In the genomic region with DNA sequence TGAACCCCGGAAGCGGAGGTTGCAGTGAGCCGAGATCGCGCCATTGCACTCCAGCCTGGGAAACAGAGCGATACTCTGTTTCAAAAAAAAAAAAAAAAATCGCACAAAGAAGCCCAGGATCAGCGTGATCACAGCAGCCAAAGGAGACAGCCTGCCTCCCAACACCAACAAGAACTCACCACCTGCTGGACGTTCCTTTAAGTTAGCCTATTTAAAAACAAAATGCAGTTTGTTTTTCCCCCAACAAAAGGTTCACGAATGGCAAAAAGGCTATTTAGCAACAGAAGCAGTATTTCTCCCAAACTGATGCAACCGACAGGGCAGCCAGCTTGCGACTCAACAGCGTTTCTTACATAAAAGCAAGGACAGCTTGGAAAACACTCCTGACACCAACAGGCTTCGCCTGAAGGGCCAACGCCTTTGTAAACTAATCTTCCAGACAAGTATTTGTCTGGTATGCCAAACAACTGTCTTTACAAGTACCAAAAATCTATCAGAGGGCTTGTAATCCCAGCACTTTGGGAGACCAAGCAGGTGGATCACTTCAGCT, we compare ENCODE assay signal across 19 cellular contexts. TPM values are rescaled to one million over a fixed set of nuclear protein-coding genes. Genes with fewer than 3 reads are reported as not detected.
A peak's percentile ranks its signal among the peaks of the same experiment; 100 is the strongest.
DNase-seq lines count a peak whose midpoint lies in the region; ATAC-seq, FAIRE-seq and TF ChIP-seq lines count a peak whose summit lies in the region.
"Had no signal": no experiment of that assay in that cellular context is flagged by ENCODE, and none has a peak within 500 bp of the region (broad histone marks: within the 10 kb centered on the region; RNA-seq: fewer than 3 reads in every experiment).

No MANE protein-coding gene starts in this region.

- TF ChIP-seq POLR2A in erythroblast (IDR thresholded peaks at IDR 0.05; ENCODE audit: low read length): no peak

- H3K4me3 Mint-ChIP-seq in activated CD8-positive, alpha-beta T cell treated with anti-CD3 and anti-CD28 coated beads for 36 hours: no peak overlapping the region
- no peak overlapping the region for H3K4me3 Mint-ChIP-seq in activated CD8-positive, alpha-beta T cell treated with anti-CD3 and anti-CD28 coated beads, Interleukin-2, amount 10 ng/mL, durations not matched to agents 7 days and 5 days
- H3K4me3 Mint-ChIP-seq in astrocyte (ENCODE audit: unreplicated experiment): no peak overlapping the region

- no peak for ATAC-seq in activated CD8-positive, alpha-beta T cell treated with anti-CD3 and anti-CD28 coated beads for 36 hours
- no peak for ATAC-seq in activated CD8-positive, alpha-beta T cell treated with anti-CD3 and anti-CD28 coated beads, Interleukin-2, amount 10 ng/mL, durations not matched to agents 7 days and 5 days
- ATAC-seq in GM21717 (IDR thresholded peaks at IDR 0.05; ENCODE audit: unreplicated experiment): no peak
- ATAC-seq: sciatic nerve, SK-N-SH treated with all-trans-retinoic acid at 6 μM for 48 hours had no signal

- H3K27me3 Mint-ChIP-seq in activated CD8-positive, alpha-beta T cell treated with anti-CD3 and anti-CD28 coated beads for 36 hours: no peaks in the 10 kb centered on the region
- no peaks in the 10 kb centered on the region for H3K27me3 Mint-ChIP-seq in activated CD8-positive, alpha-beta T cell treated with anti-CD3 and anti-CD28 coated beads, Interleukin-2, amount 10 ng/mL, durations not matched to agents 7 days and 5 days (ENCODE audit: low read depth)
- H3K27me3 Mint-ChIP-seq in astrocyte (ENCODE audit: low read depth, unreplicated experiment): no peaks in the 10 kb centered on the region

- H3K9me3 ChIP-seq in astrocyte (ENCODE audit: insufficient read depth, low read depth, low read length): no peaks in the 10 kb centered on the region
- no peaks in the 10 kb centered on the region for H3K9me3 ChIP-seq in skeletal muscle satellite cell (replicated peaks; ENCODE audit: low read length)
- H3K9me3 ChIP-seq: tibial nerve had no signal

- H3K27ac ChIP-seq in astrocyte (ENCODE audit: low read depth, low read length): no peak overlapping the region
- H3K27ac ChIP-seq: C4-2B, tibial nerve had no signal

- POLR2A ChIA-PET in activated CD8-positive, alpha-beta T cell treated with anti-CD3 and anti-CD28 coated beads for 36 hours (lab: Charles Lee): interaction anchor here (0.7 to 1.6 kb wide), 3 partner anchors 11 to 47 kb away, joined by 3 read pairs; no protein-coding TSS in a partner anchor
- POLR2A ChIA-PET in activated CD8-positive, alpha-beta T cell treated with anti-CD3 and anti-CD28 coated beads, Interleukin-2, amount 10 ng/mL, durations not matched to agents 7 days and 5 days (lab: Charles Lee): no interaction called here

- CTCF ChIA-PET in activated CD8-positive, alpha-beta T cell treated with anti-CD3 and anti-CD28 coated beads for 36 hours (lab: Charles Lee): interaction anchor here (1.3 kb wide), 1 partner anchor 10 kb away, joined by 3 read pairs; no protein-coding TSS in a partner anchor
- CTCF ChIA-PET in activated CD8-positive, alpha-beta T cell treated with anti-CD3 and anti-CD28 coated beads, Interleukin-2, amount 10 ng/mL, durations not matched to agents 7 days and 5 days (lab: Charles Lee): no interaction called here

- H4K20me1 ChIP-seq in astrocyte (ENCODE audit: insufficient read depth, low read length): peaks cover 94% of the 10 kb centered on the region

- no peak for FAIRE-seq in astrocyte (lab: Jason Lieb, UNC)
- FAIRE-seq: GM19239 had no signal

- no peaks in the 10 kb centered on the region for H3K9me3 Mint-ChIP-seq in activated CD8-positive, alpha-beta T cell treated with anti-CD3 and anti-CD28 coated beads for 36 hours
- no peaks in the 10 kb centered on the region for H3K9me3 Mint-ChIP-seq in activated CD8-positive, alpha-beta T cell treated with anti-CD3 and anti-CD28 coated beads, Interleukin-2, amount 10 ng/mL, durations not matched to agents 7 days and 5 days (ENCODE audit: insufficient read depth)
- H3K9me3 Mint-ChIP-seq in astrocyte (ENCODE audit: unreplicated experiment): no peaks in the 10 kb centered on the region

- H3K4me3 ChIP-seq in astrocyte (ENCODE audit: insufficient read depth, low read depth, low read length) (no peak overlapping the region), skeletal muscle satellite cell (ENCODE audit: low read length) (peak overlapping the region; percentile 23)
- H3K4me3 ChIP-seq: tibial nerve had no signal

- intact Hi-C loops in activated CD8-positive, alpha-beta T cell treated with anti-CD3 and anti-CD28 coated beads for 36 hours (cut with micrococcal nuclease): no loop called here

- H3K79me2 ChIP-seq in astrocyte (ENCODE audit: insufficient read depth, low read length): peaks cover 100% of the 10 kb centered on the region

- H3K9ac ChIP-seq in astrocyte (ENCODE audit: low read length) (no peak overlapping the region), skeletal muscle satellite cell (ENCODE audit: low read depth, low read length) (peak overlapping the region; percentile 35)

- H3K27ac Mint-ChIP-seq in activated CD8-positive, alpha-beta T cell treated with anti-CD3 and anti-CD28 coated beads for 36 hours: peak overlapping the region; percentile 59
- no peak overlapping the region for H3K27ac Mint-ChIP-seq in activated CD8-positive, alpha-beta T cell treated with anti-CD3 and anti-CD28 coated beads, Interleukin-2, amount 10 ng/mL, durations not matched to agents 7 days and 5 days
- peak overlapping the region; percentile 78 for H3K27ac Mint-ChIP-seq in astrocyte (ENCODE audit: unreplicated experiment)

- peaks cover 54% of the 10 kb centered on the region for H3K36me3 Mint-ChIP-seq in activated CD8-positive, alpha-beta T cell treated with anti-CD3 and anti-CD28 coated beads for 36 hours (ENCODE audit: low read depth)
- peaks cover 63% of the 10 kb centered on the region for H3K36me3 Mint-ChIP-seq in activated CD8-positive, alpha-beta T cell treated with anti-CD3 and anti-CD28 coated beads, Interleukin-2, amount 10 ng/mL, durations not matched to agents 7 days and 5 days (ENCODE audit: low read depth)
- H3K36me3 Mint-ChIP-seq in astrocyte (ENCODE audit: low read depth, unreplicated experiment): peaks cover 27% of the 10 kb centered on the region

- no peak for TF ChIP-seq CTCF in activated CD8-positive, alpha-beta T cell treated with anti-CD3 and anti-CD28 coated beads for 36 hours (IDR thresholded peaks at IDR 0.05)
- TF ChIP-seq CTCF in astrocyte (IDR thresholded peaks at IDR 0.05; ENCODE audit: insufficient read depth, low read depth, low read length): no peak

- H3K4me1 ChIP-seq in astrocyte (ENCODE audit: insufficient read depth, low read length): peaks cover 6% of the 10 kb centered on the region
- H3K4me1 ChIP-seq in skeletal muscle satellite cell (ENCODE audit: control insufficient read depth, insufficient read depth, low read length): peaks cover 20% of the 10 kb centered on the region

- no peak for DNase-seq in activated CD8-positive, alpha-beta T cell treated with anti-CD3 and anti-CD28 coated beads for 36 hours
- no peak for DNase-seq in activated CD8-positive, alpha-beta T cell treated with anti-CD3 and anti-CD28 coated beads, Interleukin-2, amount 10 ng/mL, durations not matched to agents 7 days and 5 days
- DNase-seq in astrocyte (ENCODE audit: low read depth) (no peak), globus pallidus (ENCODE audit: low spot score) (peak; percentile 31), erythroblast (lab: John Stamatoyannopoulos, UW) (no peak)
- no peak for DNase-seq in activated CD4-positive, alpha-beta T cell treated with anti-CD3 and anti-CD28 coated beads, Interleukin-2, amount 50 U/mL, for 48 hours
- DNase-seq: activated gamma-delta T cell treated with Interleukin-2 at 50 U/mL for 16 hours; DMS79; NCI-H146; NCI-H526; stimulated activated CD4-positive, alpha-beta T cell treated with anti-CD3 and anti-CD28 coated beads, Interleukin-4, amount 100 ng/mL, for 1 hour had no signal

- no peaks in the 10 kb centered on the region for H3K27me3 ChIP-seq in astrocyte (ENCODE audit: insufficient read depth, low read length)
- no peaks in the 10 kb centered on the region for H3K27me3 ChIP-seq in skeletal muscle satellite cell (ENCODE audit: control insufficient read depth, insufficient read depth, low read length)
- H3K27me3 ChIP-seq: tibial nerve had no signal

- H3K36me3 ChIP-seq in astrocyte (ENCODE audit: insufficient read depth, low read length) (peaks cover 19% of the 10 kb centered on the region), skeletal muscle satellite cell (ENCODE audit: insufficient read depth, low read length) (peaks cover 37% of the 10 kb centered on the region)

- H3K4me2 ChIP-seq in astrocyte (ENCODE audit: low read length): peak overlapping the region; percentile 36
- H3K4me2 ChIP-seq in skeletal muscle satellite cell (ENCODE audit: low read length): peak overlapping the region; percentile 50

- peaks cover 41% of the 10 kb centered on the region for H3K4me1 Mint-ChIP-seq in activated CD8-positive, alpha-beta T cell treated with anti-CD3 and anti-CD28 coated beads for 36 hours (ENCODE audit: low read depth)
- H3K4me1 Mint-ChIP-seq in activated CD8-positive, alpha-beta T cell treated with anti-CD3 and anti-CD28 coated beads, Interleukin-2, amount 10 ng/mL, durations not matched to agents 7 days and 5 days (ENCODE audit: low read depth): peaks cover 25% of the 10 kb centered on the region
- peaks cover 16% of the 10 kb centered on the region for H3K4me1 Mint-ChIP-seq in astrocyte (ENCODE audit: low read depth, unreplicated experiment)

- no peak overlapping the region for H2AFZ ChIP-seq in astrocyte (ENCODE audit: low read depth, low read length)

RNA-seq across cellular contexts. Expression of gene SSU72, which starts 6.8 kb away (rescaled TPM):
- total RNA-seq in activated CD8-positive, alpha-beta T cell treated with anti-CD3 and anti-CD28 coated beads for 36 hours: 100 to 1,000 TPM; 111 to 113 TPM
- 100 to 1,000 TPM; 123 to 129 TPM for total RNA-seq in activated CD8-positive, alpha-beta T cell treated with anti-CD3 and anti-CD28 coated beads, Interleukin-2, amount 10 ng/mL, durations not matched to agents 7 days and 5 days
- 143 and 145 TPM in 2 replicates for total RNA-seq in astrocyte
- 47.7 and 54.0 TPM in 2 replicates for total RNA-seq in skeletal muscle satellite cell (2012; rRNA removed)

RNA-seq across cellular contexts. Expression of gene TMEM240, which starts 27.5 kb away (rescaled TPM):
- total RNA-seq in activated CD8-positive, alpha-beta T cell treated with anti-CD3 and anti-CD28 coated beads for 36 hours: under 1 TPM; 0.45 to 0.74 TPM
- 1 to 10 TPM; 1.0 to 1.1 TPM for total RNA-seq in activated CD8-positive, alpha-beta T cell treated with anti-CD3 and anti-CD28 coated beads, Interleukin-2, amount 10 ng/mL, durations not matched to agents 7 days and 5 days
- 7.0 and 9.0 TPM in 2 replicates for total RNA-seq in astrocyte
- total RNA-seq in skeletal muscle satellite cell (2012; rRNA removed): 0.51 and 2.8 TPM in 2 replicates
- total RNA-seq: A172 had no signal

RNA-seq across cellular contexts. Expression of gene FNDC10, which starts 32.0 kb away (rescaled TPM):
- 1 to 10 TPM; 2.8 to 3.6 TPM for total RNA-seq in activated CD8-positive, alpha-beta T cell treated with anti-CD3 and anti-CD28 coated beads for 36 hours
- 1 to 10 TPM; 7.5 to 9.3 TPM for total RNA-seq in activated CD8-positive, alpha-beta T cell treated with anti-CD3 and anti-CD28 coated beads, Interleukin-2, amount 10 ng/mL, durations not matched to agents 7 days and 5 days
- 7.4 and 8.7 TPM in 2 replicates for total RNA-seq in astrocyte
- 2.3 and 5.0 TPM in 2 replicates for total RNA-seq in skeletal muscle satellite cell (2012; rRNA removed)
- total RNA-seq: A172 had no signal

RNA-seq across cellular contexts. Expression of gene MIB2, which starts 47.4 kb away (rescaled TPM):
- total RNA-seq in activated CD8-positive, alpha-beta T cell treated with anti-CD3 and anti-CD28 coated beads for 36 hours: 10 to 100 TPM; 40.1 to 41.3 TPM
- total RNA-seq in activated CD8-positive, alpha-beta T cell treated with anti-CD3 and anti-CD28 coated beads, Interleukin-2, amount 10 ng/mL, durations not matched to agents 7 days and 5 days: 10 to 100 TPM; 49.3 to 50.7 TPM
- total RNA-seq in astrocyte: 73.6 and 80.1 TPM in 2 replicates
- total RNA-seq in skeletal muscle satellite cell (2012; rRNA removed): 26.9 and 29.4 TPM in 2 replicates

RNA-seq across cellular contexts. Expression of gene ATAD3A, which starts 55.9 kb away (rescaled TPM):
- total RNA-seq in activated CD8-positive, alpha-beta T cell treated with anti-CD3 and anti-CD28 coated beads for 36 hours: 10 to 100 TPM; 61.7 to 65.1 TPM
- 10 to 100 TPM; 51.6 to 57.4 TPM for total RNA-seq in activated CD8-positive, alpha-beta T cell treated with anti-CD3 and anti-CD28 coated beads, Interleukin-2, amount 10 ng/mL, durations not matched to agents 7 days and 5 days
- 51.1 and 54.9 TPM in 2 replicates for total RNA-seq in astrocyte
- 47.1 and 54.8 TPM in 2 replicates for total RNA-seq in skeletal muscle satellite cell (2012; rRNA removed)
